Comparison of ENCODE assay signal across 12 cellular contexts in genomic region chr13:73740681-73741080, GRCh38.
DNase-seq lines count a peak whose midpoint lies in the region; ATAC-seq and TF ChIP-seq lines count a peak whose summit lies in the region.
"Had no signal": no experiment of that assay in that cellular context is flagged by ENCODE, and none has a peak within 500 bp of the region (broad histone marks: within the 10 kb centered on the region; RNA-seq: fewer than 3 reads in every experiment).

No MANE protein-coding gene starts in this region.

- H3K9me3 ChIP-seq in esophagus muscularis mucosa: no peaks in the 10 kb centered on the region
- H3K9me3 ChIP-seq: BLaER1 had no signal

- POLR2A ChIA-PET in naive thymus-derived CD8-positive, alpha-beta T cell (lab: Charles Lee): interaction anchor here (0.5 to 1.1 kb wide), 3 partner anchors 25 to 546 kb away, joined by 4 to 5 read pairs (median 4); no protein-coding TSS in a partner anchor

- no peaks in the 10 kb centered on the region for H3K27me3 Mint-ChIP-seq in stimulated activated naive CD8-positive, alpha-beta T cell treated with anti-CD3 and anti-CD28 coated beads, Interleukin-15, Interleukin-2, amounts not matched to agents 100 ng/mL and 50 ng/mL, for 24 hours
- no peaks in the 10 kb centered on the region for H3K27me3 Mint-ChIP-seq in naive thymus-derived CD8-positive, alpha-beta T cell

- peak overlapping the region; percentile 5 to 36 (median 32) for H3K27ac ChIP-seq in esophagus muscularis mucosa (replicated peaks in 1 of 4)
- H3K27ac ChIP-seq: BLaER1, HL-60 had no signal

- peaks cover 0 to 35% (median 21%) of the 10 kb centered on the region in 4 donors for H3K4me1 ChIP-seq in esophagus muscularis mucosa
- H3K4me1 ChIP-seq: BLaER1 had no signal

- no peaks in the 10 kb centered on the region for H3K9me3 Mint-ChIP-seq in stimulated activated naive CD8-positive, alpha-beta T cell treated with anti-CD3 and anti-CD28 coated beads, Interleukin-15, Interleukin-2, amounts not matched to agents 100 ng/mL and 50 ng/mL, for 24 hours
- H3K9me3 Mint-ChIP-seq in naive thymus-derived CD8-positive, alpha-beta T cell: no peaks in the 10 kb centered on the region
- H3K9me3 Mint-ChIP-seq: T-helper 1 cell treated with Interleukin-12 subunit alpha and Interleukin-12 subunit beta and Interleukin-4 antibody, amounts not matched to agents 30 μg/mL and 1 μg/mL, for 36 hours had no signal

- H3K36me3 Mint-ChIP-seq in stimulated activated naive CD8-positive, alpha-beta T cell treated with anti-CD3 and anti-CD28 coated beads, Interleukin-15, Interleukin-2, amounts not matched to agents 100 ng/mL and 50 ng/mL, for 24 hours (ENCODE audit: low read depth): peaks cover 8% of the 10 kb centered on the region
- peaks cover 0 to 14% (median 2%) of the 10 kb centered on the region in 3 donors for H3K36me3 Mint-ChIP-seq in naive thymus-derived CD8-positive, alpha-beta T cell

- intact Hi-C loops in esophagus muscularis mucosa (cut with DNase I): no loop called here

- peak overlapping the region; percentile 9 to 44 (median 34) for H3K4me3 ChIP-seq in esophagus muscularis mucosa
- H3K4me3 ChIP-seq: BLaER1 had no signal

- peak overlapping the region; percentile 39 for H3K4me3 Mint-ChIP-seq in stimulated activated naive CD8-positive, alpha-beta T cell treated with anti-CD3 and anti-CD28 coated beads, Interleukin-15, Interleukin-2, amounts not matched to agents 100 ng/mL and 50 ng/mL, for 24 hours
- peak overlapping the region in 8 of 10 donors; percentile 62 to 76 (median 68) for H3K4me3 Mint-ChIP-seq in naive thymus-derived CD8-positive, alpha-beta T cell
- H3K4me3 Mint-ChIP-seq: T-helper 1 cell treated with Interleukin-12 subunit alpha and Interleukin-12 subunit beta and Interleukin-4 antibody, amounts not matched to agents 30 μg/mL and 1 μg/mL, for 36 hours had no signal

- TF ChIP-seq POLR2A in esophagus muscularis mucosa (IDR thresholded peaks at IDR 0.05; ENCODE audit: low read depth): no peak

- H3K27me3 ChIP-seq in esophagus muscularis mucosa: no peaks in the 10 kb centered on the region
- H3K27me3 ChIP-seq: BLaER1 had no signal

- no peak for DNase-seq in stimulated activated naive CD8-positive, alpha-beta T cell treated with anti-CD3 and anti-CD28 coated beads, Interleukin-15, Interleukin-2, amounts not matched to agents 100 U/mL and 50 U/mL, for 24 hours
- DNase-seq in esophagus muscularis mucosa (ENCODE audit: extremely low spot score) (no peak), NCI-H82 (lab: John Stamatoyannopoulos, UW) (no peak), NCI-H1436 (lab: John Stamatoyannopoulos, UW) (no peak)
- no peak for DNase-seq in naive thymus-derived CD8-positive, alpha-beta T cell
- no peak for DNase-seq in stimulated activated naive CD4-positive, alpha-beta T cell treated with Interleukin-2 at 50 U/mL for 16 hours (lab: John Stamatoyannopoulos, UW)

- H3K4me1 Mint-ChIP-seq in stimulated activated naive CD8-positive, alpha-beta T cell treated with anti-CD3 and anti-CD28 coated beads, Interleukin-15, Interleukin-2, amounts not matched to agents 100 ng/mL and 50 ng/mL, for 24 hours (ENCODE audit: low read depth): peaks cover 42% of the 10 kb centered on the region
- H3K4me1 Mint-ChIP-seq in naive thymus-derived CD8-positive, alpha-beta T cell: peaks cover 24 to 47% (median 44%) of the 10 kb centered on the region in 4 donors

- H3K36me3 ChIP-seq in esophagus muscularis mucosa: no peaks in the 10 kb centered on the region

- no peak overlapping the region for H3K27ac Mint-ChIP-seq in stimulated activated naive CD8-positive, alpha-beta T cell treated with anti-CD3 and anti-CD28 coated beads, Interleukin-15, Interleukin-2, amounts not matched to agents 100 ng/mL and 50 ng/mL, for 24 hours
- peak overlapping the region; percentile 63 to 89 (median 72) for H3K27ac Mint-ChIP-seq in naive thymus-derived CD8-positive, alpha-beta T cell
- H3K27ac Mint-ChIP-seq: T-helper 1 cell treated with Interleukin-12 subunit alpha and Interleukin-12 subunit beta and Interleukin-4 antibody, amounts not matched to agents 30 μg/mL and 1 μg/mL, for 36 hours had no signal

- no peak for TF ChIP-seq EP300 in esophagus muscularis mucosa (IDR thresholded peaks at IDR 0.05)

- no peak for ATAC-seq in stimulated activated naive CD8-positive, alpha-beta T cell treated with anti-CD3 and anti-CD28 coated beads, Interleukin-15, Interleukin-2, amounts not matched to agents 100 U/mL and 50 U/mL, for 24 hours
- no peak for ATAC-seq in naive thymus-derived CD8-positive, alpha-beta T cell
- ATAC-seq in HG02973 (IDR thresholded peaks at IDR 0.05; ENCODE audit: unreplicated experiment): no peak
- ATAC-seq: Panc1 had no signal

- 42% methylated on average over 5 of the region's 5 CpGs for WGBS in esophagus muscularis mucosa

- no peak for TF ChIP-seq CTCF in esophagus muscularis mucosa (IDR thresholded peaks at IDR 0.05)
